In genomic region chr20:33731693-33732165, GRCh38 we compare ENCODE assay signal across 8 cellular contexts. TPM values are rescaled to one million over a fixed set of nuclear protein-coding genes. Genes with fewer than 3 reads are reported as not detected.
DNase-seq lines count a peak whose midpoint lies in the region; TF ChIP-seq lines count a peak whose summit lies in the region.

Gene ZNF341, plus strand, starts transcription at chr20:33731996. Its CDS starts 26 bp downstream, at chr20:33732022.

- no peak within 1 kb of the TSS for H3T11ph ChIP-seq in H9 (ENCODE audit: low read length)

- H3K27ac ChIP-seq in H9 (ENCODE audit: insufficient read length, low read depth, low read length), result no peak within 1 kb of the TSS
- H3K27ac ChIP-seq in SJCRH30, result peak within 1 kb of the TSS; percentile 37
- peak within 1 kb of the TSS; percentile 81 for H3K27ac ChIP-seq in cardiac muscle cell

- H3K14ac ChIP-seq in H9 (ENCODE audit: insufficient read depth, low read length), result peak within 1 kb of the TSS; percentile 37; the same call in 1 of the 2 replicates

- H3K4me3 Mint-ChIP-seq in H9 (peak within 1 kb of the TSS; percentile 69 to 82), progenitor cell of endocrine pancreas (ENCODE audit: low read depth) (peak within 1 kb of the TSS; percentile 75), type B pancreatic cell (peak within 1 kb of the TSS; percentile 92)

- H2BK120ac ChIP-seq in H9 (ENCODE audit: low read depth, low read length, poor library complexity, severe bottlenecking), result no peak within 1 kb of the TSS

- no peaks in the 10 kb centered on the region for H3K79me2 ChIP-seq in H9 (ENCODE audit: insufficient read depth, low read length)

- H2BK20ac ChIP-seq in H9 (ENCODE audit: low read depth, low read length, poor library complexity, severe bottlenecking), result no peak within 1 kb of the TSS

- H3K9ac ChIP-seq in H9 (ENCODE audit: extremely low read depth, insufficient read length, low read length), result peak within 1 kb of the TSS; percentile 9

- peak within 1 kb of the TSS; percentile 1 for H2AFZ ChIP-seq in H9 (ENCODE audit: low read length)

- H3K9me3 Mint-ChIP-seq in H9, result peaks cover 8 to 13% of the 10 kb centered on the region in 2 experiments
- peaks cover 11% of the 10 kb centered on the region for H3K9me3 Mint-ChIP-seq in progenitor cell of endocrine pancreas (ENCODE audit: low read depth)
- peaks cover 17% of the 10 kb centered on the region for H3K9me3 Mint-ChIP-seq in type B pancreatic cell

- H3K4ac ChIP-seq in H9 (ENCODE audit: low read depth, low read length), result no peak within 1 kb of the TSS

- no peaks in the 10 kb centered on the region for H4K20me1 ChIP-seq in H9 (ENCODE audit: control insufficient read depth, insufficient read depth, insufficient read length)

- H4K91ac ChIP-seq in H9 (ENCODE audit: insufficient read length, low read depth, low read length), result no peak within 1 kb of the TSS

- H2BK12ac ChIP-seq in H9 (ENCODE audit: insufficient read length, low read depth, low read length), result no peak within 1 kb of the TSS

- H2BK5ac ChIP-seq in H9 (ENCODE audit: insufficient read length, low read length), result no peak within 1 kb of the TSS

- DNase-seq in GDM1 (lab: John Stamatoyannopoulos, UW) (peak; percentile 89), H9 (peak; percentile 90), LoVo (ENCODE audit: low spot score) (peak; percentile 85), SJCRH30 (peak; percentile 94), cardiac muscle cell (ENCODE audit: low read depth in 1 of 2, low spot score in 1 of 2) (peak; percentile 92 to 96), progenitor cell of endocrine pancreas (ENCODE audit: low spot score, unreplicated experiment) (peak; percentile 96), type B pancreatic cell (ENCODE audit: extremely low spot score, unreplicated experiment) (peak; percentile 99)
- DNase-seq in activated gamma-delta T cell treated with anti-CD3 and anti-CD28 coated beads, Interleukin-2, amount 50 U/mL, for 16 hours (ENCODE audit: low read depth), result peak; percentile 80

- H4K8ac ChIP-seq in H9 (replicated peaks; ENCODE audit: insufficient read length, low read depth, low read length), result no peak within 1 kb of the TSS

- H3K27me3 ChIP-seq in H9 (ENCODE audit: insufficient read depth, low read length), result no peaks in the 10 kb centered on the region
- 0 out of 2 replicates have a peak, but pooled peaks cover 3% of the 10 kb centered on the region for H3K27me3 ChIP-seq in SJCRH30
- H3K27me3 ChIP-seq in cardiac muscle cell, result no peaks in the 10 kb centered on the region

- H3K79me1 ChIP-seq in H9 (ENCODE audit: insufficient read depth, low read depth, low read length, poor library complexity, severe bottlenecking), result no peaks in the 10 kb centered on the region

- H3K4me2 ChIP-seq in H9 (ENCODE audit: insufficient read depth, insufficient read length, low read length), result peak within 1 kb of the TSS; percentile 47

- no peaks in the 10 kb centered on the region for H3K4me1 ChIP-seq in H9 (ENCODE audit: insufficient read depth, low read length)
- peaks cover 4% of the 10 kb centered on the region; the same call in 1 of the 2 replicates for H3K4me1 ChIP-seq in SJCRH30
- peaks cover 6% of the 10 kb centered on the region for H3K4me1 ChIP-seq in cardiac muscle cell (ENCODE audit: low read depth)

- H2AK5ac ChIP-seq in H9 (ENCODE audit: insufficient read length, low read length), result no peak within 1 kb of the TSS

- H2BK15ac ChIP-seq in H9 (ENCODE audit: low read depth, low read length), result no peak within 1 kb of the TSS

- H3K36me3 ChIP-seq in SJCRH30, result no peaks in the 10 kb centered on the region
- H3K36me3 ChIP-seq in cardiac muscle cell, result no peaks in the 10 kb centered on the region

- no CpG with 5 or more reads among the region's 57 CpGs for WGBS in H9 (ENCODE audit: extremely low coverage, insufficient read length, low lambda C conversion rate)

- TF ChIP-seq CTCF in H9 (conservative IDR thresholded peaks at IDR 0.05), result peak; percentile 99
- TF ChIP-seq CTCF in cardiac muscle cell (IDR thresholded peaks at IDR 0.05; ENCODE audit: low read depth, low read length), result peak; percentile 80
- TF ChIP-seq CTCF in progenitor cell of endocrine pancreas (IDR thresholded peaks at IDR 0.05; ENCODE audit: unreplicated experiment), result peak; percentile 99
- peak; percentile 100 for TF ChIP-seq CTCF in type B pancreatic cell (conservative IDR thresholded peaks at IDR 0.05)

- H3K27me3 Mint-ChIP-seq in H9 (ENCODE audit: low read depth), result peaks cover 3% of the 10 kb centered on the region
- peaks cover 3% of the 10 kb centered on the region for H3K27me3 Mint-ChIP-seq in progenitor cell of endocrine pancreas
- no peaks in the 10 kb centered on the region for H3K27me3 Mint-ChIP-seq in type B pancreatic cell

- peaks cover 8% of the 10 kb centered on the region for H3K23me2 ChIP-seq in H9 (ENCODE audit: insufficient read length, low read depth, low read length, poor library complexity, severe bottlenecking)

- no peak within 1 kb of the TSS for H3K23ac ChIP-seq in H9 (ENCODE audit: insufficient read length, low read depth, low read length)

- H3K4me1 Mint-ChIP-seq in H9 (peaks cover 20 to 21% of the 10 kb centered on the region in 2 experiments), progenitor cell of endocrine pancreas (ENCODE audit: low read depth) (peaks cover 21% of the 10 kb centered on the region), type B pancreatic cell (ENCODE audit: unreplicated experiment) (peaks cover 21% of the 10 kb centered on the region)

- peak within 1 kb of the TSS; percentile 59 for H3K18ac ChIP-seq in H9 (ENCODE audit: insufficient read length, low read depth, low read length)

- H4K5ac ChIP-seq in H9 (ENCODE audit: insufficient read length, low read depth, low read length), result no peak within 1 kb of the TSS

- H3K27ac Mint-ChIP-seq in H9 (peak within 1 kb of the TSS; percentile 56 to 89 (median 84); a peak in 5 of 7 replicates), progenitor cell of endocrine pancreas (peak within 1 kb of the TSS; percentile 94), type B pancreatic cell (peak within 1 kb of the TSS; percentile 93)

- H3K56ac ChIP-seq in H9 (ENCODE audit: insufficient read length, low read depth, low read length), result no peak within 1 kb of the TSS

- peak within 1 kb of the TSS; percentile 60 for H3K4me3 ChIP-seq in SJCRH30
- H3K4me3 ChIP-seq in cardiac muscle cell, result peak within 1 kb of the TSS; percentile 30

- H3K36me3 Mint-ChIP-seq in H9 (ENCODE audit: insufficient read depth in 1 of 3, low read depth in 3 of 3), result peaks cover 8 to 13% (median 10%) of the 10 kb centered on the region in 3 experiments
- peaks cover 14% of the 10 kb centered on the region for H3K36me3 Mint-ChIP-seq in progenitor cell of endocrine pancreas (ENCODE audit: insufficient read depth)
- peaks cover 16% of the 10 kb centered on the region for H3K36me3 Mint-ChIP-seq in type B pancreatic cell

- H3K9me3 ChIP-seq in H9 (ENCODE audit: control insufficient read depth, low read depth, low read length) (peaks cover 3% of the 10 kb centered on the region), SJCRH30 (replicated peaks) (no peaks in the 10 kb centered on the region), cardiac muscle cell (ENCODE audit: low read depth) (no peaks in the 10 kb centered on the region)

RNA-seq across cellular contexts. Expression of gene ZNF341, which starts in this region (rescaled TPM):
- total RNA-seq in H9 (2021) (5.2 and 6.0 TPM in 2 replicates), cardiac muscle cell (2.7 and 3.8 TPM in 2 replicates), progenitor cell of endocrine pancreas (8.0 and 8.3 TPM in 2 replicates), type B pancreatic cell (ENCODE audit: low replicate concordance) (4.6 and 5.8 TPM in 2 replicates)
- total RNA-seq in SJCRH30 (2014; rRNA removed; shearing (Covaris generic)), result 1.3 and 1.8 TPM in 2 replicates
- 1.7 and 3.1 TPM in 2 replicates for polyA plus RNA-seq in cardiac muscle cell
